8 cellular contexts compared by ENCODE assay signal in the genomic region with DNA sequence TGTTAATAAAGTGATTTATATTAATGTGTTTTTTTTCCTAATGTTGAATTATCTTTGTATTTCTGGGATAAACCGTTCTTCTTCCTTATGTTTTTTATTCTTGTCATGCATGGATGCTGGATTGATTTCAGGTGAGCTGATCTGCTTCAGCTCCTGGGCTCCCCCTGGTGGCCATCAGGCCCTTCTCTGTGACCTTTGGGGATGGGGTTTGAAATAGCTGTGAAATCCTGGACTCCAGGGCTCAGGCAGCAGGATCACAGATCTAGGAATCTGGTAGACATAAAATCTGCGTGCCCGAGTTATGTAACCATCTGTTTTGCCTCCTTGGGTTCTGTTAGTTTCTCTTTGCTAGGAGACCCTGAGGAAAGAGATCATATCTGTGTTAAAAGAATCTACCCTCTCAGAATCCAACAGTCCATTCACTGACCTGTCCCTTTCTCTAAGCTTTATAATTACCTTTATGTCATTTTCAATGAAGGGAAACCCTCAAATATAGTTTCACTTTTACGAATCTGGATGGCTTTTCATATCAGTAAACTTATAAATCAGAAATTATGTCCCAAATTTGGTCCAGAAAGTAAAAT. TPM values are rescaled to one million over a fixed set of nuclear protein-coding genes. Genes with fewer than 3 reads are reported as not detected.
DNase-seq lines count a peak whose midpoint lies in the region; ATAC-seq and FAIRE-seq lines count a peak whose summit lies in the region.

No MANE protein-coding gene starts in this region.

- DNase-seq in A172 (ENCODE audit: low spot score), result peak; percentile 52
- DNase-seq in GM19239 (ENCODE audit: insufficient read length, low spot score), result peak; percentile 65
- DNase-seq in NCI-H345 (lab: John Stamatoyannopoulos, UW), result peak; percentile 73
- DNase-seq in activated CD4-positive, alpha-beta T cell treated with anti-CD3 and anti-CD28 coated beads for 24 hours (ENCODE audit: low read depth in 2 of 2), result peak; percentile 73 to 78
- peak; percentile 88 for DNase-seq in cerebellum (ENCODE audit: low spot score)
- DNase-seq in left kidney (ENCODE audit: low read depth, low spot score), result peak; percentile 88
- DNase-seq in stimulated activated CD4-positive, alpha-beta T cell treated with anti-CD3 and anti-CD28 coated beads, Interleukin-4, amount 100 ng/mL, for 1 hour, result peak; percentile 84

- no peak for ATAC-seq in HG03432 (IDR thresholded peaks at IDR 0.05; ENCODE audit: unreplicated experiment)

- FAIRE-seq in GM19239 (lab: Jason Lieb, UNC), result peak; percentile 95

RNA-seq across cellular contexts. Expression of gene OR13J1, which starts 12.2 kb away (rescaled TPM):
- not detected in 2 replicates for total RNA-seq in A172 (2014; rRNA removed; shearing (Covaris generic))
- not detected for total RNA-seq in cerebellum

RNA-seq across cellular contexts. Expression of gene HRCT1, which starts 23.6 kb away (rescaled TPM):
- total RNA-seq in A172 (2014; rRNA removed; shearing (Covaris generic)), result 1.0 TPM in 1 of 2 replicates, not detected in the other
- total RNA-seq in cerebellum, result not detected

RNA-seq across cellular contexts. Expression of gene SPAAR, which starts 26.9 kb away (rescaled TPM):
- 0.31 TPM in 1 of 2 replicates, not detected in the other for total RNA-seq in A172 (2014; rRNA removed; shearing (Covaris generic))
- 1.1 TPM for total RNA-seq in cerebellum

RNA-seq across cellular contexts. Expression of gene TMEM8B, which starts 53.3 kb away (rescaled TPM):
- 1.6 and 2.7 TPM in 2 replicates for total RNA-seq in A172 (2014; rRNA removed; shearing (Covaris generic))
- 9.3 TPM for total RNA-seq in cerebellum

RNA-seq across cellular contexts. Expression of gene FAM221B, which starts 53.8 kb away (rescaled TPM):
- total RNA-seq in A172 (2014; rRNA removed; shearing (Covaris generic)), result not detected in 2 replicates
- total RNA-seq in cerebellum, result not detected
